ENCODE assay signal across 9 cellular contexts in the genomic region with DNA sequence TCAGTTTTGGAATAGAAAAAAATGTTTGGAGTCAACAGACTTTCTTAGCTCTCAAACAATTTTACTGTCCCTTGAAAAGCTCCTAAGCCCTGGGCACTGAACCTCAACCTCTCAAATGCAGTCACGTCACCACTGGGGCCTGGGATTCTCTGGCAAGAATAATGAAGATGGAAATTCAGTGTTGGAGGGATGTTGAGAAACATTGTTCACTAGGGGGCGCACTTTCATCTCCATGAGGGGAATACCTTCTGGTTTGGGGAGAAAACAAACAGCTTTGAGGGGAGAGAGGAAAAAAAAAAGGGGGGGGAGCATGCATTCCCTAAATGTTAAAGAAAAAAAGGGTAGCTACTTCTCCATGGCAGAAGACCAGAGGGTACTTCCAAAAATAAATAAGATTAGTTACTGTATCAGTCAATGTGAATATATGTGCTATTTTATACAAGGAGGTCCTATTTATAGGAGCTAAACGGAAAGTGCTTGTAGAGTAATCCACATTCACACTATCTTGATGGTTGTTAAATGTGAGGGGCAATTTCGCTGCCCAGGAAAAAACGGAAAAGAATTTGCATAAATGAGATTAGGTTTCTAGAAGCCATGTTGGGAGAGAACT. TPM values are rescaled to one million over a fixed set of nuclear protein-coding genes. Genes with fewer than 3 reads are reported as not detected.
A peak's percentile ranks its signal among the peaks of the same experiment; 100 is the strongest.
DNase-seq lines count a peak whose midpoint lies in the region; ATAC-seq and TF ChIP-seq lines count a peak whose summit lies in the region.
"Had no signal": no experiment of that assay in that cellular context is flagged by ENCODE, and none has a peak within 500 bp of the region (broad histone marks: within the 10 kb centered on the region; RNA-seq: fewer than 3 reads in every experiment).

No MANE protein-coding gene starts in this region.

- H3K9me3 Mint-ChIP-seq in activated naive CD8-positive, alpha-beta T cell treated with anti-CD3 and anti-CD28 coated beads, Interleukin-2, amount 50 U/mL, for 24 hours, result no peaks in the 10 kb centered on the region

- TF ChIP-seq CTCF in left ventricle myocardium inferior (IDR thresholded peaks at IDR 0.05; ENCODE audit: borderline replicate concordance), result peak; percentile 72
- TF ChIP-seq CTCF in sigmoid colon (IDR thresholded peaks at IDR 0.05), result peak in 3 of 4 experiments; percentile 49 to 55 (median 50)

- no peak overlapping the region for H3K27ac Mint-ChIP-seq in activated naive CD8-positive, alpha-beta T cell treated with anti-CD3 and anti-CD28 coated beads, Interleukin-2, amount 50 U/mL, for 24 hours

- no peak for TF ChIP-seq EP300 in sigmoid colon (IDR thresholded peaks at IDR 0.05)

- peak overlapping the region; percentile 56 for H3K27ac ChIP-seq in SJSA1
- H3K27ac ChIP-seq in left ventricle myocardium inferior (replicated peaks), result peak overlapping the region; percentile 28
- no peak overlapping the region for H3K27ac ChIP-seq in sigmoid colon
- H3K27ac ChIP-seq: BLaER1 treated with 17β-estradiol and CSF1 and Interleukin-3, amounts not matched to agents 10 nM and 100 nM had no signal

- peaks cover 28% of the 10 kb centered on the region for H3K4me1 Mint-ChIP-seq in activated naive CD8-positive, alpha-beta T cell treated with anti-CD3 and anti-CD28 coated beads, Interleukin-2, amount 50 U/mL, for 24 hours

- H3K4me1 ChIP-seq in SJSA1 (replicated peaks) (peaks cover 37% of the 10 kb centered on the region), left ventricle myocardium inferior (peaks cover 24% of the 10 kb centered on the region), sigmoid colon (peaks cover 0 to 14% (median 12%) of the 10 kb centered on the region in 4 donors)

- H3K27me3 Mint-ChIP-seq in activated naive CD8-positive, alpha-beta T cell treated with anti-CD3 and anti-CD28 coated beads, Interleukin-2, amount 50 U/mL, for 24 hours, result peaks cover 1% of the 10 kb centered on the region

- H3K36me3 Mint-ChIP-seq in activated naive CD8-positive, alpha-beta T cell treated with anti-CD3 and anti-CD28 coated beads, Interleukin-2, amount 50 U/mL, for 24 hours (ENCODE audit: low read depth), result no peaks in the 10 kb centered on the region

- H3K9me3 ChIP-seq in SJSA1 (replicated peaks) (no peaks in the 10 kb centered on the region), left ventricle myocardium inferior (replicated peaks) (no peaks in the 10 kb centered on the region), sigmoid colon (no peaks in the 10 kb centered on the region)
- H3K9me3 ChIP-seq: BLaER1 treated with 17β-estradiol and CSF1 and Interleukin-3, amounts not matched to agents 10 nM and 100 nM had no signal

- no peak for ATAC-seq in activated naive CD8-positive, alpha-beta T cell treated with anti-CD3 and anti-CD28 coated beads, Interleukin-2, amount 50 U/mL, for 24 hours
- ATAC-seq in HG03095 (IDR thresholded peaks at IDR 0.05; ENCODE audit: unreplicated experiment), result no peak

- DNase-seq in NK-92 treated with Interleukin-12 subunit alpha and Interleukin-12 subunit beta, amount 100 ng/mL, for 24 hours (lab: John Stamatoyannopoulos, UW), result peak; percentile 14
- DNase-seq in NK-92 (lab: John Stamatoyannopoulos, UW; ENCODE audit: unreplicated experiment) (no peak), NAMALWA (ENCODE audit: low spot score) (peak; percentile 60), SJSA1 (ENCODE audit: low read depth in 1 of 2, low spot score in 2 of 2) (peak; percentile 73 to 79), left ventricle myocardium inferior (no peak), sigmoid colon (peak; percentile 63)
- peak; percentile 64 for DNase-seq in activated naive CD8-positive, alpha-beta T cell treated with anti-CD3 and anti-CD28 coated beads, Interleukin-2, amount 50 U/mL, for 24 hours

- TF ChIP-seq POLR2A in sigmoid colon (IDR thresholded peaks at IDR 0.05), result no peak

- H3K4me3 Mint-ChIP-seq in activated naive CD8-positive, alpha-beta T cell treated with anti-CD3 and anti-CD28 coated beads, Interleukin-2, amount 50 U/mL, for 24 hours, result no peak overlapping the region

- WGBS in sigmoid colon, 2 donors, result 27 to 40% methylated on average over 5 of the region's 5 CpGs

- intact Hi-C loops in left ventricle myocardium inferior (cut with micrococcal nuclease) (loop anchor here (10.0 kb wide), 1 partner anchor 1039 kb away; no protein-coding TSS in a partner anchor), sigmoid colon (cut with DNase I) (loop anchor here (10.0 kb wide), 1 partner anchor 139 kb away; the partner anchor contains the start of gene KTN1)

- H3K36me3 ChIP-seq in SJSA1 (no peaks in the 10 kb centered on the region), left ventricle myocardium inferior (no peaks in the 10 kb centered on the region), sigmoid colon (no peaks in the 10 kb centered on the region)
- H3K36me3 ChIP-seq: BLaER1 treated with 17β-estradiol and CSF1 and Interleukin-3, amounts not matched to agents 10 nM and 100 nM had no signal

- H3K27me3 ChIP-seq in SJSA1 (replicated peaks) (no peaks in the 10 kb centered on the region), left ventricle myocardium inferior (ENCODE audit: low read depth) (no peaks in the 10 kb centered on the region), sigmoid colon (no peaks in the 10 kb centered on the region)
- H3K27me3 ChIP-seq: BLaER1 treated with 17β-estradiol and CSF1 and Interleukin-3, amounts not matched to agents 10 nM and 100 nM had no signal

- H3K4me3 ChIP-seq in SJSA1, result no peak overlapping the region
- no peak overlapping the region for H3K4me3 ChIP-seq in left ventricle myocardium inferior
- H3K4me3 ChIP-seq in sigmoid colon, result no peak overlapping the region
- H3K4me3 ChIP-seq: BLaER1 treated with 17β-estradiol and CSF1 and Interleukin-3, amounts not matched to agents 10 nM and 100 nM had no signal

RNA-seq across cellular contexts. Expression of gene TBPL2, which starts 5.8 kb away (rescaled TPM):
- total RNA-seq in SJSA1 (2014; rRNA removed; shearing (Covaris generic)), result not detected in 2 replicates
- total RNA-seq in left ventricle myocardium inferior (not detected), sigmoid colon (not detected)
- not detected for polyA plus RNA-seq in sigmoid colon

RNA-seq across cellular contexts. Expression of gene ATG14, which starts 34.6 kb away (rescaled TPM):
- 5.6 and 8.3 TPM in 2 replicates for total RNA-seq in SJSA1 (2014; rRNA removed; shearing (Covaris generic))
- 13.2 TPM for total RNA-seq in left ventricle myocardium inferior
- 10 to 100 TPM; 17.1 to 22.2 (median 19.1) TPM for total RNA-seq in sigmoid colon
- 1 to 10 TPM; 3.6 to 5.3 (median 3.9) TPM for polyA plus RNA-seq in sigmoid colon

Comparison
In these comparisons a context has a peak if more than half of its experiments do, and no peak if none do; other contexts are left out.
1. DNase-seq: peak in NK-92 treated with Interleukin-12 subunit alpha and Interleukin-12 subunit beta, amount 100 ng/mL, for 24 hours (single experiment), NAMALWA (single experiment), SJSA1 (2 of 2), activated naive CD8-positive, alpha-beta T cell treated with anti-CD3 and anti-CD28 coated beads, Interleukin-2, amount 50 U/mL, for 24 hours (single experiment) and sigmoid colon (single experiment); none in NK-92 (single experiment) and left ventricle myocardium inferior (single experiment).
2. H3K27ac ChIP-seq: peak in SJSA1 (single experiment) and left ventricle myocardium inferior (single experiment); none in sigmoid colon (0 of 4).